13 cellular contexts compared by ENCODE assay signal in genomic region chr3:150786791-150787190, GRCh38. TPM values are rescaled to one million over a fixed set of nuclear protein-coding genes. Genes with fewer than 3 reads are reported as not detected.
DNase-seq lines count a peak whose midpoint lies in the region; ATAC-seq and TF ChIP-seq lines count a peak whose summit lies in the region.
"Had no signal": no experiment of that assay in that cellular context is flagged by ENCODE, and none has a peak within 500 bp of the region (broad histone marks: within the 10 kb centered on the region; RNA-seq: fewer than 3 reads in every experiment).

No MANE protein-coding gene starts in this region.

- H3K9me3 Mint-ChIP-seq in Calu3 (ENCODE audit: low read depth, unreplicated experiment): no peaks in the 10 kb centered on the region

- H3K36me3 ChIP-seq in right atrium auricular region: no peaks in the 10 kb centered on the region
- H3K36me3 ChIP-seq: tibial artery had no signal

- H3K9me3 ChIP-seq in right atrium auricular region: no peaks in the 10 kb centered on the region
- H3K9me3 ChIP-seq: tibial artery had no signal

- intact Hi-C loops in Calu3 (cut with micrococcal nuclease; ENCODE audit: unreplicated experiment): loop anchor here (1.0 to 2.0 kb wide), 3 partner anchors 65 to 360 kb away; no protein-coding TSS in a partner anchor

- H3K27ac Mint-ChIP-seq in Calu3 (ENCODE audit: unreplicated experiment): no peak overlapping the region
- H3K27ac Mint-ChIP-seq: nephron had no signal

- H3K27me3 ChIP-seq in right atrium auricular region: no peaks in the 10 kb centered on the region

- BruUV-seq in Calu3 (replicated peaks; lab: Mats Ljungman, UMichigan): no TSS peak

- ATAC-seq in GM18511 (IDR thresholded peaks at IDR 0.05; ENCODE audit: unreplicated experiment) (no peak), HG03045 (IDR thresholded peaks at IDR 0.05; ENCODE audit: unreplicated experiment) (no peak)

- H3K4me1 Mint-ChIP-seq in Calu3 (ENCODE audit: low read depth, unreplicated experiment): no peaks in the 10 kb centered on the region
- H3K4me1 Mint-ChIP-seq: nephron had no signal

- no peak for TF ChIP-seq CTCF in Calu3 (IDR thresholded peaks at IDR 0.05; ENCODE audit: unreplicated experiment)
- TF ChIP-seq CTCF in GM12865 (IDR thresholded peaks at IDR 0.05; ENCODE audit: insufficient read depth, low read depth, low read length, missing control alignments): no peak
- TF ChIP-seq CTCF in fibroblast of the aortic adventitia (IDR thresholded peaks at IDR 0.05; ENCODE audit: insufficient read depth, low read length): no peak
- no peak for TF ChIP-seq CTCF in right atrium auricular region (IDR thresholded peaks at IDR 0.05)

- H3K27me3 Mint-ChIP-seq in Calu3 (ENCODE audit: unreplicated experiment): peaks cover 6% of the 10 kb centered on the region

- no peak overlapping the region for H3K4me3 Mint-ChIP-seq in Calu3 (ENCODE audit: low read depth, unreplicated experiment)
- H3K4me3 Mint-ChIP-seq: nephron had no signal

- H3K36me3 Mint-ChIP-seq in Calu3 (ENCODE audit: insufficient read depth, unreplicated experiment): no peaks in the 10 kb centered on the region

- H3K27ac ChIP-seq in right atrium auricular region: no peak overlapping the region
- H3K27ac ChIP-seq: tibial artery had no signal

- CTCF ChIA-PET in Calu3 (lab: Charles Lee): interaction anchor here (0.5 to 1.9 kb wide), 6 partner anchors 16 to 301 kb away, joined by 3 to 11 read pairs (median 4); partner anchors contain the start of gene SIAH2

- H3K4me1 ChIP-seq in right atrium auricular region: peaks cover 0 to 5% of the 10 kb centered on the region in 2 donors
- H3K4me1 ChIP-seq: tibial artery had no signal

- peak; percentile 38 for DNase-seq in Calu3
- peak; percentile 49 for DNase-seq in GM12865 (ENCODE audit: low read depth)
- peak; percentile 53 to 56 for DNase-seq in activated T-cell treated with anti-CD3 and anti-CD28 coated beads, Interleukin-2, amount 50 U/mL, for 48 hours
- peak; percentile 70 for DNase-seq in fibroblast of the aortic adventitia (ENCODE audit: low read depth)
- DNase-seq in mesenteric fat pad (ENCODE audit: low spot score): no peak
- no peak for DNase-seq in right atrium auricular region (ENCODE audit: low spot score)
- DNase-seq: C1 segment of cervical spinal cord, DMS79 treated with DMSO at 0.1 percent for 48 hours, NCI-H446, tibial artery had no signal

- H3K4me3 ChIP-seq in GM12865 (ENCODE audit: low read depth, low read length) (no peak overlapping the region), fibroblast of the aortic adventitia (ENCODE audit: low read depth, low read length) (no peak overlapping the region), right atrium auricular region (no peak overlapping the region)
- H3K4me3 ChIP-seq: tibial artery had no signal

RNA-seq across cellular contexts. Expression of gene SIAH2, which starts 23.8 kb away (rescaled TPM):
- total RNA-seq in Calu3 (2022) (30.6 and 33.6 TPM in 2 replicates), fibroblast of the aortic adventitia (ENCODE audit: low replicate concordance) (16.9 and 22.5 TPM in 2 replicates), mesenteric fat pad (26.9 TPM), right atrium auricular region (10 to 100 TPM; 14.8 to 30.0 TPM)

Comparison
In these comparisons a context has a peak if more than half of its experiments do, and no peak if none do; other contexts are left out.
1. DNase-seq: peak in Calu3 (single experiment), GM12865 (single experiment), activated T-cell treated with anti-CD3 and anti-CD28 coated beads, Interleukin-2, amount 50 U/mL, for 48 hours (2 of 2) and fibroblast of the aortic adventitia (single experiment); none in mesenteric fat pad (single experiment) and right atrium auricular region (single experiment).